In genomic region chr4:2261110-2261852, GRCh38 we compare ENCODE assay signal across 8 cellular contexts. TPM values are rescaled to one million over a fixed set of nuclear protein-coding genes. Genes with fewer than 3 reads are reported as not detected.
DNase-seq lines count a peak whose midpoint lies in the region; ATAC-seq and TF ChIP-seq lines count a peak whose summit lies in the region.

No MANE protein-coding gene starts in this region.

- H3K27me3 ChIP-seq in foreskin keratinocyte: no peaks in the 10 kb centered on the region
- H3K27me3 ChIP-seq in neural progenitor cell: no peaks in the 10 kb centered on the region

- H3K36me3 ChIP-seq in neural progenitor cell: no peaks in the 10 kb centered on the region

- peaks cover 8% of the 10 kb centered on the region for H3K27me3 Mint-ChIP-seq in neural progenitor cell (ENCODE audit: insufficient read depth, low read depth)

- peaks cover 21% of the 10 kb centered on the region for H3K79me2 ChIP-seq in neural progenitor cell (ENCODE audit: low read depth)

- no peaks in the 10 kb centered on the region for H3K9me3 ChIP-seq in neural progenitor cell (ENCODE audit: low read depth)

- H3K27ac Mint-ChIP-seq in neural progenitor cell: no peak overlapping the region

- peak; percentile 65 for DNase-seq in NAMALWA (ENCODE audit: low spot score)
- DNase-seq in activated T-helper 9 cell treated with anti-CD3 and anti-CD28 coated beads, Interleukin-2, amount 50 U/mL, for 16 hours (ENCODE audit: low read depth): peak; percentile 48
- DNase-seq in foreskin keratinocyte: no peak
- peak; percentile 74 for DNase-seq in neural progenitor cell (ENCODE audit: low spot score)
- DNase-seq in ureter (ENCODE audit: low spot score): peak; percentile 57

- no peaks in the 10 kb centered on the region for H3K9me3 Mint-ChIP-seq in neural progenitor cell

- peaks cover 20% of the 10 kb centered on the region for H3F3A ChIP-seq in neural progenitor cell (ENCODE audit: low read depth)

- H3K4me3 Mint-ChIP-seq in neural progenitor cell: peak overlapping the region; percentile 82

- TF ChIP-seq CTCF in C4-2B (conservative IDR thresholded peaks at IDR 0.05) (no peak), foreskin keratinocyte (conservative IDR thresholded peaks at IDR 0.05) (no peak), neural progenitor cell (IDR thresholded peaks at IDR 0.05) (no peak)

- H3K9ac ChIP-seq in neural progenitor cell: peak overlapping the region; percentile 59

- H3K4me2 ChIP-seq in neural progenitor cell: peak overlapping the region; percentile 97

- peaks cover 49% of the 10 kb centered on the region for H4K20me1 ChIP-seq in neural progenitor cell (ENCODE audit: low read depth)

- no peak overlapping the region for H2AFZ ChIP-seq in neural progenitor cell (replicated peaks)

- H3K4me3 ChIP-seq in neural progenitor cell: peak overlapping the region; percentile 93

- peak; percentile 29 for ATAC-seq in GM21360 (IDR thresholded peaks at IDR 0.05; ENCODE audit: unreplicated experiment)
- ATAC-seq in foreskin keratinocyte: peak; percentile 12
- ATAC-seq in HG03139 (IDR thresholded peaks at IDR 0.05; ENCODE audit: unreplicated experiment): no peak

- H3K27ac ChIP-seq in C4-2B (peak overlapping the region; percentile 90), foreskin keratinocyte (peak overlapping the region; percentile 38), neural progenitor cell (peak overlapping the region; percentile 80)

- H3K36me3 Mint-ChIP-seq in neural progenitor cell: no peaks in the 10 kb centered on the region

- H3K4me1 ChIP-seq in foreskin keratinocyte (no peaks in the 10 kb centered on the region), neural progenitor cell (peaks cover 26% of the 10 kb centered on the region)

- H3K4me1 Mint-ChIP-seq in neural progenitor cell: peaks cover 15% of the 10 kb centered on the region

RNA-seq across cellular contexts. Expression of gene MXD4, which starts 0.6 kb away (rescaled TPM):
- 8.8 and 15.8 TPM in 2 replicates for total RNA-seq in foreskin keratinocyte
- 11.1 and 20.0 TPM in 2 replicates for polyA plus RNA-seq in foreskin keratinocyte
- total RNA-seq in neural progenitor cell (ENCODE audit: low replicate concordance): 22.7 and 58.8 TPM in 2 replicates
- total RNA-seq in ureter: 34.5 TPM

RNA-seq across cellular contexts. Expression of gene HAUS3, which starts 19.4 kb away (rescaled TPM):
- 14.1 and 15.2 TPM in 2 replicates for total RNA-seq in foreskin keratinocyte
- 5.3 and 7.5 TPM in 2 replicates for polyA plus RNA-seq in foreskin keratinocyte
- total RNA-seq in neural progenitor cell (ENCODE audit: low replicate concordance): 24.4 and 25.0 TPM in 2 replicates
- 13.2 TPM for total RNA-seq in ureter

RNA-seq across cellular contexts. Expression of gene POLN, which starts 19.4 kb away (rescaled TPM):
- total RNA-seq in foreskin keratinocyte: 0.54 and 0.92 TPM in 2 replicates
- 0.18 and 0.23 TPM in 2 replicates for polyA plus RNA-seq in foreskin keratinocyte
- total RNA-seq in neural progenitor cell (ENCODE audit: low replicate concordance): 1.5 and 1.7 TPM in 2 replicates
- total RNA-seq in ureter: 3.1 TPM

Comparison
In these comparisons a context has a peak if more than half of its experiments do, and no peak if none do; other contexts are left out.
1. H3K27ac ChIP-seq: peak in every context shown above with its lines; median percentile 90 in C4-2B; 80 in neural progenitor cell; 38 in foreskin keratinocyte.
2. DNase-seq: peak in NAMALWA (single experiment), activated T-helper 9 cell treated with anti-CD3 and anti-CD28 coated beads, Interleukin-2, amount 50 U/mL, for 16 hours (single experiment), neural progenitor cell (single experiment) and ureter (single experiment); none in foreskin keratinocyte (0 of 2).